In genomic region chr2:191691898-191692297, GRCh38 we compare ENCODE assay signal across 17 cellular contexts.
"Had no signal": no experiment of that assay in that cellular context is flagged by ENCODE, and none has a peak within 500 bp of the region (broad histone marks: within the 10 kb centered on the region; RNA-seq: fewer than 3 reads in every experiment).

No MANE protein-coding gene starts in this region.

- H3K4me3 Mint-ChIP-seq: activated naive CD4-positive, alpha-beta T cell treated with anti-CD3 and anti-CD28 coated beads, Interleukin-2, amount 10 ng/mL, durations not matched to agents 7 days and 5 days; activated T-helper 17 cell treated with anti-CD3 and anti-CD28 coated beads, Interleukin-2, amount 50 U/mL, for 72 hours; naive thymus-derived CD8-positive, alpha-beta T cell had no signal

- H3K27ac Mint-ChIP-seq: activated naive CD4-positive, alpha-beta T cell treated with anti-CD3 and anti-CD28 coated beads, Interleukin-2, amount 10 ng/mL, durations not matched to agents 7 days and 5 days; activated T-helper 17 cell treated with anti-CD3 and anti-CD28 coated beads, Interleukin-2, amount 50 U/mL, for 72 hours had no signal

- H2AFZ ChIP-seq: parathyroid adenoma had no signal

- H3K79me2 ChIP-seq: parathyroid adenoma had no signal

- H3K27ac ChIP-seq: body of pancreas, coronary artery, gastroesophageal sphincter, heart right ventricle, parathyroid adenoma, sigmoid colon, thoracic aorta had no signal

- H3K9me3 ChIP-seq: body of pancreas, gastroesophageal sphincter, heart right ventricle, sigmoid colon, thoracic aorta had no signal

- H3K27me3 ChIP-seq: body of pancreas had no signal

- H3K4me1 ChIP-seq: parathyroid adenoma had no signal

- DNase-seq: activated CD4-positive, alpha-beta T cell treated with anti-CD3 and anti-CD28 coated beads, Interleukin-2, amount 50 U/mL, for 4 hours; activated naive CD4-positive, alpha-beta T cell treated with anti-CD3 and anti-CD28 coated beads, Interleukin-2, amount 10 ng/mL, durations not matched to agents 7 days and 5 days; body of pancreas; caudate nucleus; effector CD4-positive, alpha-beta T cell; heart right ventricle; left colon; naive thymus-derived CD8-positive, alpha-beta T cell; sigmoid colon; stimulated activated CD4-positive, alpha-beta T cell treated with anti-CD3 and anti-CD28 coated beads, Interleukin-1b, Interleukin-23, amount 100 ng/mL, for 48 hours; T-helper 2 cell had no signal

- H3K36me3 ChIP-seq: sigmoid colon, thoracic aorta had no signal

- H3K9me3 Mint-ChIP-seq: activated naive CD4-positive, alpha-beta T cell treated with anti-CD3 and anti-CD28 coated beads, Interleukin-2, amount 10 ng/mL, durations not matched to agents 7 days and 5 days; activated T-helper 17 cell treated with anti-CD3 and anti-CD28 coated beads, Interleukin-2, amount 50 U/mL, for 72 hours; naive thymus-derived CD8-positive, alpha-beta T cell had no signal

- H3K4me3 ChIP-seq: body of pancreas, gastroesophageal sphincter, heart right ventricle, sigmoid colon, thoracic aorta had no signal

- H3K27me3 Mint-ChIP-seq: activated naive CD4-positive, alpha-beta T cell treated with anti-CD3 and anti-CD28 coated beads, Interleukin-2, amount 10 ng/mL, durations not matched to agents 7 days and 5 days; activated T-helper 17 cell treated with anti-CD3 and anti-CD28 coated beads, Interleukin-2, amount 50 U/mL, for 72 hours; naive thymus-derived CD8-positive, alpha-beta T cell had no signal

- ATAC-seq: activated CD4-positive, CD25-positive, alpha-beta regulatory T cell treated with anti-CD3 and anti-CD28 coated beads, Interleukin-2, amount 50 U/mL, for 24 hours; activated T-helper 17 cell treated with anti-CD3 and anti-CD28 coated beads, Interleukin-2, amount 50 U/mL, for 72 hours; body of pancreas; gastroesophageal sphincter; heart right ventricle; left colon; naive thymus-derived CD8-positive, alpha-beta T cell had no signal

- H3K9ac ChIP-seq: parathyroid adenoma had no signal
